In genomic region chr22:47022475-47022874, GRCh38 we compare ENCODE assay signal across 20 cellular contexts.
DNase-seq lines count a peak whose midpoint lies in the region; ATAC-seq and TF ChIP-seq lines count a peak whose summit lies in the region.
"Had no signal": no experiment of that assay in that cellular context is flagged by ENCODE, and none has a peak within 500 bp of the region (broad histone marks: within the 10 kb centered on the region; RNA-seq: fewer than 3 reads in every experiment).

No MANE protein-coding gene starts in this region.

- no peaks in the 10 kb centered on the region for H3K9me3 ChIP-seq in MG63
- H3K9me3 ChIP-seq: BE2C had no signal

- POLR2A ChIA-PET in activated CD4-positive, alpha-beta memory T cell treated with anti-CD3 and anti-CD28 coated beads for 36 hours (lab: Charles Lee): no interaction called here
- POLR2A ChIA-PET in activated CD4-positive, alpha-beta memory T cell treated with anti-CD3 and anti-CD28 coated beads, Interleukin-2, amount 10 ng/mL, durations not matched to agents 7 days and 5 days (lab: Charles Lee): no interaction called here

- H3K27ac Mint-ChIP-seq in activated CD4-positive, alpha-beta memory T cell treated with anti-CD3 and anti-CD28 coated beads for 36 hours: peak overlapping the region; percentile 31
- H3K27ac Mint-ChIP-seq in activated CD4-positive, alpha-beta memory T cell treated with anti-CD3 and anti-CD28 coated beads, Interleukin-2, amount 10 ng/mL, durations not matched to agents 7 days and 5 days: no peak overlapping the region
- peak overlapping the region; percentile 77 for H3K27ac Mint-ChIP-seq in neural crest cell (ENCODE audit: unreplicated experiment)
- H3K27ac Mint-ChIP-seq: H9 had no signal

- H3K4me1 Mint-ChIP-seq in activated CD4-positive, alpha-beta memory T cell treated with anti-CD3 and anti-CD28 coated beads for 36 hours (ENCODE audit: low read depth): peaks cover 36% of the 10 kb centered on the region
- no peaks in the 10 kb centered on the region for H3K4me1 Mint-ChIP-seq in activated CD4-positive, alpha-beta memory T cell treated with anti-CD3 and anti-CD28 coated beads, Interleukin-2, amount 10 ng/mL, durations not matched to agents 7 days and 5 days
- peaks cover 12% of the 10 kb centered on the region for H3K4me1 Mint-ChIP-seq in neural crest cell

- intact Hi-C loops in activated CD4-positive, alpha-beta memory T cell treated with anti-CD3 and anti-CD28 coated beads for 36 hours (cut with micrococcal nuclease): loop anchor here (2.0 kb wide), 1 partner anchor 22 kb away; no protein-coding TSS in a partner anchor

- H3K9me3 Mint-ChIP-seq in activated CD4-positive, alpha-beta memory T cell treated with anti-CD3 and anti-CD28 coated beads for 36 hours: peaks cover 6% of the 10 kb centered on the region
- H3K9me3 Mint-ChIP-seq in activated CD4-positive, alpha-beta memory T cell treated with anti-CD3 and anti-CD28 coated beads, Interleukin-2, amount 10 ng/mL, durations not matched to agents 7 days and 5 days: peaks cover 18% of the 10 kb centered on the region
- H3K9me3 Mint-ChIP-seq in neural crest cell: peaks cover 3% of the 10 kb centered on the region
- H3K9me3 Mint-ChIP-seq: CD4-positive, alpha-beta T cell had no signal

- H3K36me3 ChIP-seq in MG63: no peaks in the 10 kb centered on the region
- H3K36me3 ChIP-seq: BE2C had no signal

- H3K36me3 Mint-ChIP-seq in activated CD4-positive, alpha-beta memory T cell treated with anti-CD3 and anti-CD28 coated beads for 36 hours: peaks cover 10% of the 10 kb centered on the region
- H3K36me3 Mint-ChIP-seq in activated CD4-positive, alpha-beta memory T cell treated with anti-CD3 and anti-CD28 coated beads, Interleukin-2, amount 10 ng/mL, durations not matched to agents 7 days and 5 days (ENCODE audit: low read depth): peaks cover 28% of the 10 kb centered on the region
- H3K36me3 Mint-ChIP-seq in neural crest cell (ENCODE audit: low read depth): peaks cover 17% of the 10 kb centered on the region

- TF ChIP-seq CTCF in neural crest cell (conservative IDR thresholded peaks at IDR 0.05): no peak

- no peaks in the 10 kb centered on the region for H3K27me3 ChIP-seq in MG63
- H3K27me3 ChIP-seq: BE2C had no signal

- CTCF ChIA-PET in activated CD4-positive, alpha-beta memory T cell treated with anti-CD3 and anti-CD28 coated beads for 36 hours (lab: Charles Lee): no interaction called here
- CTCF ChIA-PET in activated CD4-positive, alpha-beta memory T cell treated with anti-CD3 and anti-CD28 coated beads, Interleukin-2, amount 10 ng/mL, durations not matched to agents 7 days and 5 days (lab: Charles Lee): no interaction called here

- ATAC-seq in HG03460 (IDR thresholded peaks at IDR 0.05; ENCODE audit: unreplicated experiment): no peak
- ATAC-seq: HepG2 had no signal

- H3K27me3 Mint-ChIP-seq in activated CD4-positive, alpha-beta memory T cell treated with anti-CD3 and anti-CD28 coated beads for 36 hours: no peaks in the 10 kb centered on the region
- H3K27me3 Mint-ChIP-seq in activated CD4-positive, alpha-beta memory T cell treated with anti-CD3 and anti-CD28 coated beads, Interleukin-2, amount 10 ng/mL, durations not matched to agents 7 days and 5 days: no peaks in the 10 kb centered on the region
- peaks cover 9% of the 10 kb centered on the region for H3K27me3 Mint-ChIP-seq in neural crest cell (ENCODE audit: low read depth)
- H3K27me3 Mint-ChIP-seq: CD4-positive, alpha-beta T cell had no signal

- peak; percentile 18 for DNase-seq in activated CD4-positive, alpha-beta memory T cell treated with anti-CD3 and anti-CD28 coated beads for 36 hours
- no peak for DNase-seq in activated CD4-positive, alpha-beta memory T cell treated with anti-CD3 and anti-CD28 coated beads, Interleukin-2, amount 10 ng/mL, durations not matched to agents 7 days and 5 days
- peak; percentile 12 for DNase-seq in stimulated activated CD4-positive, alpha-beta T cell treated with anti-CD3 and anti-CD28 coated beads, Interleukin-15, amount 100 ng/mL, for 24 hours
- DNase-seq in stimulated activated CD4-positive, alpha-beta T cell treated with anti-CD3 and anti-CD28 coated beads, Interleukin-4, amount 100 ng/mL, for 24 hours: no peak
- no peak for DNase-seq in neural crest cell (ENCODE audit: low read depth, low spot score)
- DNase-seq in MG63: no peak
- DNase-seq: BE2C; Calu3; CD4-positive, alpha-beta T cell; GF-D8; H9; KG1; MV-4-11; NCI-H1417; NCI-H187 treated with DMSO at 0.1 percent for 48 hours; NCI-H345; NCI-H526; PC-9 had no signal

- no peak overlapping the region for H3K4me3 ChIP-seq in MG63
- H3K4me3 ChIP-seq: PC-9 had no signal

- H3K4me3 Mint-ChIP-seq in activated CD4-positive, alpha-beta memory T cell treated with anti-CD3 and anti-CD28 coated beads for 36 hours: no peak overlapping the region
- no peak overlapping the region for H3K4me3 Mint-ChIP-seq in activated CD4-positive, alpha-beta memory T cell treated with anti-CD3 and anti-CD28 coated beads, Interleukin-2, amount 10 ng/mL, durations not matched to agents 7 days and 5 days
- H3K4me3 Mint-ChIP-seq in neural crest cell: no peak overlapping the region
- H3K4me3 Mint-ChIP-seq: CD4-positive, alpha-beta T cell; H9 had no signal

Comparison
In these comparisons a context has a peak if more than half of its experiments do, and no peak if none do; other contexts are left out.
1. DNase-seq: peak in activated CD4-positive, alpha-beta memory T cell treated with anti-CD3 and anti-CD28 coated beads for 36 hours (single experiment) and stimulated activated CD4-positive, alpha-beta T cell treated with anti-CD3 and anti-CD28 coated beads, Interleukin-15, amount 100 ng/mL, for 24 hours (single experiment); none in activated CD4-positive, alpha-beta memory T cell treated with anti-CD3 and anti-CD28 coated beads, Interleukin-2, amount 10 ng/mL, durations not matched to agents 7 days and 5 days (single experiment), stimulated activated CD4-positive, alpha-beta T cell treated with anti-CD3 and anti-CD28 coated beads, Interleukin-4, amount 100 ng/mL, for 24 hours (single experiment), neural crest cell (single experiment) and MG63 (single experiment).